ENCODE assay signal across 1 cellular context in genomic region chr18:80070825-80071224, GRCh38.
TF ChIP-seq lines count a peak whose summit lies in the region.

No MANE protein-coding gene starts in this region.

TF ChIP-seq in H1, 55 proteins besides CTCF, POLR2A, EP300 and RAD21:
- TF ChIP-seq SRF (IDR thresholded peaks at IDR 0.05; ENCODE audit: low read depth, low read length) (no peak), JUN (IDR thresholded peaks at IDR 0.05; ENCODE audit: low read depth, low read length) (no peak)
